1 cellular context compared by ENCODE assay signal in genomic region chr2:341912-342311, GRCh38.
TF ChIP-seq lines count a peak whose summit lies in the region.

No MANE protein-coding gene starts in this region.

TF ChIP-seq in HepG2, 621 proteins besides CTCF, POLR2A, EP300 and RAD21:
- peak; percentile 91 for TF ChIP-seq ATF7 (IDR thresholded peaks at IDR 0.05)
- no peak for TF ChIP-seq ATF7 (CRISPR knock-in tag; IDR thresholded peaks at IDR 0.05)
- no peak for TF ChIP-seq MEIS1 (CRISPR knock-in tag; IDR thresholded peaks at IDR 0.05; ENCODE audit: borderline replicate concordance)
